In the genomic region with DNA sequence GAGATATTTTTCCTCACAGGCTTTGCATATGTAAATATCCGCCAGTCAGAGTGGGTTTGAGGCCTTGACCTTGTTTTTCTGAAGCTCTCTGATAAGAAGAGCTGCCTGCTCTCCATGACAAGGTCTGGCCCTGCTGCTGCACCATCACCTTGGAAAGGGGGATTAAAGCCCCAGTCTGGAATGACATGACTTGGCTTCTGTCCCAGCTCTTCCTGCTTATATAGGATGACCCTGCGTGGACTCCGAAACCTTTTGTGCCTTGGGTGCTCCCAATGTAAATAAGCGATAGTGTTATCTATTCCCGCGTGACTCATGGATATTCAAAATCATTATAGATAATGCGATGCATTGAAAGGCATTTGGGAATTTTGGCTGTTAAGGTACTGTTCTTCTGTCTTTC, we compare ENCODE assay signal across 1 cellular context.
TF ChIP-seq lines count a peak whose summit lies in the region.

No MANE protein-coding gene starts in this region.

TF ChIP-seq in GM23338, 12 proteins besides CTCF, POLR2A, EP300 and RAD21 (continued from another document):
- TF ChIP-seq, protein P1, sequence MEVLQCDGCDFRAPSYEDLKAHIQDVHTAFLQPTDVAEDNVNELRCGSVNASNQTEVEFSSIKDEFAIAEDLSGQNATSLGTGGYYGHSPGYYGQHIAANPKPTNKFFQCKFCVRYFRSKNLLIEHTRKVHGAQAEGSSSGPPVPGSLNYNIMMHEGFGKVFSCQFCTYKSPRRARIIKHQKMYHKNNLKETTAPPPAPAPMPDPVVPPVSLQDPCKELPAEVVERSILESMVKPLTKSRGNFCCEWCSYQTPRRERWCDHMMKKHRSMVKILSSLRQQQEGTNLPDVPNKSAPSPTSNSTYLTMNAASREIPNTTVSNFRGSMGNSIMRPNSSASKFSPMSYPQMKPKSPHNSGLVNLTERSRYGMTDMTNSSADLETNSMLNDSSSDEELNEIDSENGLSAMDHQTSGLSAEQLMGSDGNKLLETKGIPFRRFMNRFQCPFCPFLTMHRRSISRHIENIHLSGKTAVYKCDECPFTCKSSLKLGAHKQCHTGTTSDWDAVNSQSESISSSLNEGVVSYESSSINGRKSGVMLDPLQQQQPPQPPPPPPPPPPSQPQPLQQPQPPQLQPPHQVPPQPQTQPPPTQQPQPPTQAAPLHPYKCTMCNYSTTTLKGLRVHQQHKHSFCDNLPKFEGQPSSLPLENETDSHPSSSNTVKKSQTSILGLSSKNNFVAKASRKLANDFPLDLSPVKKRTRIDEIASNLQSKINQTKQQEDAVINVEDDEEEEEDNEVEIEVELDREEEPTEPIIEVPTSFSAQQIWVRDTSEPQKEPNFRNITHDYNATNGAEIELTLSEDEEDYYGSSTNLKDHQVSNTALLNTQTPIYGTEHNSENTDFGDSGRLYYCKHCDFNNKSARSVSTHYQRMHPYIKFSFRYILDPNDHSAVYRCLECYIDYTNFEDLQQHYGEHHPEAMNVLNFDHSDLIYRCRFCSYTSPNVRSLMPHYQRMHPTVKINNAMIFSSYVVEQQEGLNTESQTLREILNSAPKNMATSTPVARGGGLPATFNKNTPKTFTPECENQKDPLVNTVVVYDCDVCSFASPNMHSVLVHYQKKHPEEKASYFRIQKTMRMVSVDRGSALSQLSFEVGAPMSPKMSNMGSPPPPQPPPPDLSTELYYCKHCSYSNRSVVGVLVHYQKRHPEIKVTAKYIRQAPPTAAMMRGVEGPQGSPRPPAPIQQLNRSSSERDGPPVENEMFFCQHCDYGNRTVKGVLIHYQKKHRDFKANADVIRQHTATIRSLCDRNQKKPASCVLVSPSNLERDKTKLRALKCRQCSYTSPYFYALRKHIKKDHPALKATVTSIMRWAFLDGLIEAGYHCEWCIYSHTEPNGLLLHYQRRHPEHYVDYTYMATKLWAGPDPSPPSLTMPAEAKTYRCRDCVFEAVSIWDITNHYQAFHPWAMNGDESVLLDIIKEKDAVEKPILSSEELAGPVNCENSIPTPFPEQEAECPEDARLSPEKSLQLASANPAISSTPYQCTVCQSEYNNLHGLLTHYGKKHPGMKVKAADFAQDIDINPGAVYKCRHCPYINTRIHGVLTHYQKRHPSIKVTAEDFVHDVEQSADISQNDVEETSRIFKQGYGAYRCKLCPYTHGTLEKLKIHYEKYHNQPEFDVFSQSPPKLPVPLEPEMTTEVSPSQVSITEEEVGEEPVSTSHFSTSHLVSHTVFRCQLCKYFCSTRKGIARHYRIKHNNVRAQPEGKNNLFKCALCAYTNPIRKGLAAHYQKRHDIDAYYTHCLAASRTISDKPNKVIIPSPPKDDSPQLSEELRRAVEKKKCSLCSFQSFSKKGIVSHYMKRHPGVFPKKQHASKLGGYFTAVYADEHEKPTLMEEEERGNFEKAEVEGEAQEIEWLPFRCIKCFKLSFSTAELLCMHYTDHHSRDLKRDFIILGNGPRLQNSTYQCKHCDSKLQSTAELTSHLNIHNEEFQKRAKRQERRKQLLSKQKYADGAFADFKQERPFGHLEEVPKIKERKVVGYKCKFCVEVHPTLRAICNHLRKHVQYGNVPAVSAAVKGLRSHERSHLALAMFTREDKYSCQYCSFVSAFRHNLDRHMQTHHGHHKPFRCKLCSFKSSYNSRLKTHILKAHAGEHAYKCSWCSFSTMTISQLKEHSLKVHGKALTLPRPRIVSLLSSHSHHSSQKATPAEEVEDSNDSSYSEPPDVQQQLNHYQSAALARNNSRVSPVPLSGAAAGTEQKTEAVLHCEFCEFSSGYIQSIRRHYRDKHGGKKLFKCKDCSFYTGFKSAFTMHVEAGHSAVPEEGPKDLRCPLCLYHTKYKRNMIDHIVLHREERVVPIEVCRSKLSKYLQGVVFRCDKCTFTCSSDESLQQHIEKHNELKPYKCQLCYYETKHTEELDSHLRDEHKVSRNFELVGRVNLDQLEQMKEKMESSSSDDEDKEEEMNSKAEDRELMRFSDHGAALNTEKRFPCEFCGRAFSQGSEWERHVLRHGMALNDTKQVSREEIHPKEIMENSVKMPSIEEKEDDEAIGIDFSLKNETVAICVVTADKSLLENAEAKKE (CRISPR knock-in tag; IDR thresholded peaks at IDR 0.05) = peak; percentile 98
TF ChIP-seq in GM23338: peak in this region for 1.
